2 cellular contexts compared by ENCODE assay signal in genomic region chr17:81918762-81919545, GRCh38.
TF ChIP-seq lines count a peak whose summit lies in the region.

No MANE protein-coding gene starts in this region.

TF ChIP-seq in A549, 52 proteins besides CTCF, POLR2A, EP300 and RAD21:
- TF ChIP-seq POLR2AphosphoS2 (conservative IDR thresholded peaks at IDR 0.05; ENCODE audit: low read length) (peak; percentile 25; the same call in 1 of the 2 replicates), FOXS1 (CRISPR knock-in tag; IDR thresholded peaks at IDR 0.05) (no peak)

TF ChIP-seq in GM23338, 12 proteins besides CTCF, POLR2A, EP300 and RAD21:
- TF ChIP-seq, protein P1, sequence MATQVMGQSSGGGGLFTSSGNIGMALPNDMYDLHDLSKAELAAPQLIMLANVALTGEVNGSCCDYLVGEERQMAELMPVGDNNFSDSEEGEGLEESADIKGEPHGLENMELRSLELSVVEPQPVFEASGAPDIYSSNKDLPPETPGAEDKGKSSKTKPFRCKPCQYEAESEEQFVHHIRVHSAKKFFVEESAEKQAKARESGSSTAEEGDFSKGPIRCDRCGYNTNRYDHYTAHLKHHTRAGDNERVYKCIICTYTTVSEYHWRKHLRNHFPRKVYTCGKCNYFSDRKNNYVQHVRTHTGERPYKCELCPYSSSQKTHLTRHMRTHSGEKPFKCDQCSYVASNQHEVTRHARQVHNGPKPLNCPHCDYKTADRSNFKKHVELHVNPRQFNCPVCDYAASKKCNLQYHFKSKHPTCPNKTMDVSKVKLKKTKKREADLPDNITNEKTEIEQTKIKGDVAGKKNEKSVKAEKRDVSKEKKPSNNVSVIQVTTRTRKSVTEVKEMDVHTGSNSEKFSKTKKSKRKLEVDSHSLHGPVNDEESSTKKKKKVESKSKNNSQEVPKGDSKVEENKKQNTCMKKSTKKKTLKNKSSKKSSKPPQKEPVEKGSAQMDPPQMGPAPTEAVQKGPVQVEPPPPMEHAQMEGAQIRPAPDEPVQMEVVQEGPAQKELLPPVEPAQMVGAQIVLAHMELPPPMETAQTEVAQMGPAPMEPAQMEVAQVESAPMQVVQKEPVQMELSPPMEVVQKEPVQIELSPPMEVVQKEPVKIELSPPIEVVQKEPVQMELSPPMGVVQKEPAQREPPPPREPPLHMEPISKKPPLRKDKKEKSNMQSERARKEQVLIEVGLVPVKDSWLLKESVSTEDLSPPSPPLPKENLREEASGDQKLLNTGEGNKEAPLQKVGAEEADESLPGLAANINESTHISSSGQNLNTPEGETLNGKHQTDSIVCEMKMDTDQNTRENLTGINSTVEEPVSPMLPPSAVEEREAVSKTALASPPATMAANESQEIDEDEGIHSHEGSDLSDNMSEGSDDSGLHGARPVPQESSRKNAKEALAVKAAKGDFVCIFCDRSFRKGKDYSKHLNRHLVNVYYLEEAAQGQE (IDR thresholded peaks at IDR 0.05; ENCODE audit: unreplicated experiment), result no peak
TF ChIP-seq in GM23338: peak in this region for 0.
